In the genomic region with DNA sequence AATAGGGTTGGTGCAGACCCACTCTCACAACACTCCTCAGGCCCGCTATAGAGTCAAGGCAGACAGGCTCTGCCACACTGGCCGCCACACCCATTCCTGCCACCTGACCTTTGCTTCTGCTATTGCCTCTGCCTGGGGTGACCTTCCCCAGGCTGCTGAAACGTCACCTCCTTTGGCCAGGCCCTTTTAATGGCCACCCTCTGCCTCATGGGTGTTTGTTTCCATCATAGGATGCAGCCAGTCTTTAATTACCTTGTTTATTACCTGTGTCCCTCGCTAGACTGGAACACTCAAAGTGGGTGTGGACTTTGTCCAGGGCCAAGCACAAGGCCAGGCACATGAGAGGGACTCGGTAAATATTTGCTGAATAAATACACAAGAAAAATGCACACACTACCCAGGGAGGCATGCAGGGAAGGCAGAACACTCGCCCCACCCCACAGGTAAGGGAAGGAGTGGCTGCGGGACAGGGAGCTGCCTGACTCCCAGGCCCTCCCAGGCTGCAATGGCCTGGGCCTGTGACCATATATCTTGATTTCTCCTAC, we compare ENCODE assay signal across 12 cellular contexts. TPM values are rescaled to one million over a fixed set of nuclear protein-coding genes. Genes with fewer than 3 reads are reported as not detected.
DNase-seq lines count a peak whose midpoint lies in the region; ATAC-seq and TF ChIP-seq lines count a peak whose summit lies in the region.
"Had no signal": no experiment of that assay in that cellular context is flagged by ENCODE, and none has a peak within 500 bp of the region (broad histone marks: within the 10 kb centered on the region; RNA-seq: fewer than 3 reads in every experiment).

No MANE protein-coding gene starts in this region.

- WGBS in mammary epithelial cell (ENCODE audit: low coverage, missing lambda C conversion rate) = 95% methylated on average over 7 of the region's 7 CpGs
- WGBS in urinary bladder = 81% methylated on average over 7 of the region's 7 CpGs

- TF ChIP-seq CTCF in MCF 10A (IDR thresholded peaks at IDR 0.05; ENCODE audit: unreplicated experiment) (no peak), mammary epithelial cell (conservative IDR thresholded peaks at IDR 0.05 in 1 of 2, IDR thresholded peaks at IDR 0.05 in 1 of 2; ENCODE audit: extremely low read depth in 1 of 2, insufficient read depth in 1 of 2, low read depth in 1 of 2, low read length in 2 of 2) (no peak)

- in situ Hi-C loops in mammary epithelial cell (cut with MboI; ENCODE audit: low sequenced_read_pairs in 2 of 2) = loop anchor here (5.0 to 10.0 kb wide), 3 partner anchors 42 to 115 kb away; a partner anchor contains a TSS
- in situ Hi-C loops in HAP-1 (cut with MboI; ENCODE audit: low sequenced_read_pairs) = loop anchor here (5.0 kb wide), 1 partner anchor 42 kb away; no protein-coding TSS in a partner anchor

- peaks cover 33% of the 10 kb centered on the region for H3K4me1 Mint-ChIP-seq in MCF 10A (ENCODE audit: insufficient read depth, unreplicated experiment)

- H3K27me3 ChIP-seq in mammary epithelial cell (ENCODE audit: insufficient read depth, low read length) = no peaks in the 10 kb centered on the region
- no peaks in the 10 kb centered on the region for H3K27me3 ChIP-seq in mucosa of rectum (ENCODE audit: control insufficient read depth in 2 of 2, insufficient read depth in 2 of 2, low read length in 2 of 2)
- H3K27me3 ChIP-seq in HAP-1 (ENCODE audit: low read depth) = no peaks in the 10 kb centered on the region

- H3K9me3 ChIP-seq in mammary epithelial cell (replicated peaks; ENCODE audit: insufficient read depth, low read length) (no peaks in the 10 kb centered on the region), mucosa of rectum (ENCODE audit: control insufficient read depth in 2 of 2, low read length in 2 of 2) (no peaks in the 10 kb centered on the region), HAP-1 (no peaks in the 10 kb centered on the region)

- H3K4me3 ChIP-seq in mammary epithelial cell (replicated peaks in 1 of 3; ENCODE audit: insufficient read depth in 1 of 3, low read depth in 2 of 3, low read length in 3 of 3) (no peak overlapping the region), mucosa of rectum (ENCODE audit: low read length in 2 of 2) (peak overlapping the region in 1 of 2 donors; percentile 54), urinary bladder (ENCODE audit: low read depth, low read length) (no peak overlapping the region), HAP-1 (no peak overlapping the region)

- no peaks in the 10 kb centered on the region for H3K27me3 Mint-ChIP-seq in MCF 10A (ENCODE audit: insufficient read depth, unreplicated experiment)

- ATAC-seq in activated naive CD4-positive, alpha-beta T cell treated with anti-CD3 and anti-CD28 coated beads, Interleukin-2, amount 50 U/mL, for 72 hours = no peak

- no peaks in the 10 kb centered on the region for H4K20me1 ChIP-seq in mammary epithelial cell (ENCODE audit: insufficient read depth, low read length)

- no peak for DNase-seq in MCF 10A (ENCODE audit: unreplicated experiment)
- no peak for DNase-seq in mammary epithelial cell
- no peak for DNase-seq in activated naive CD4-positive, alpha-beta T cell treated with anti-CD3 and anti-CD28 coated beads, Interleukin-2, amount 50 U/mL, for 72 hours (ENCODE audit: low spot score in 2 of 2)
- no peak for DNase-seq in HAP-1 (ENCODE audit: low spot score in 2 of 2)
- DNase-seq in GF-D8 (lab: John Stamatoyannopoulos, UW) = no peak
- DNase-seq in D341Med (ENCODE audit: low spot score) = no peak
- DNase-seq: caudate nucleus, foreskin fibroblast, NCI-H2171 treated with DMSO at 0.1 percent for 48 hours, SHP77 had no signal

- H3K27ac Mint-ChIP-seq in MCF 10A (ENCODE audit: low read depth, unreplicated experiment) = peak overlapping the region; percentile 64
- peak overlapping the region; percentile 58 to 93 for H3K27ac Mint-ChIP-seq in activated naive CD4-positive, alpha-beta T cell treated with anti-CD3 and anti-CD28 coated beads, Interleukin-2, amount 50 U/mL, for 72 hours

- H3K4me2 ChIP-seq in mammary epithelial cell (ENCODE audit: insufficient read depth, low read depth, low read length) = no peak overlapping the region

- H3K27ac ChIP-seq in mammary epithelial cell (ENCODE audit: insufficient read depth, low read depth, low read length) (no peak overlapping the region), mucosa of rectum (ENCODE audit: low read depth in 2 of 2, low read length in 2 of 2) (peak overlapping the region; percentile 93 to 94), urinary bladder (ENCODE audit: low read depth) (peak overlapping the region; percentile 30)

- H3K36me3 ChIP-seq in mammary epithelial cell (ENCODE audit: insufficient read depth, low read length) (peaks cover 7% of the 10 kb centered on the region), mucosa of rectum (ENCODE audit: control insufficient read depth in 2 of 2, insufficient read depth in 2 of 2, low read length in 2 of 2) (peaks cover 0 to under 1% of the 10 kb centered on the region in 2 donors), urinary bladder (ENCODE audit: insufficient read depth) (no peaks in the 10 kb centered on the region), HAP-1 (replicated peaks) (peaks cover 32% of the 10 kb centered on the region)

- H3K9ac ChIP-seq in mammary epithelial cell (ENCODE audit: insufficient read depth, low read length) (no peak overlapping the region), mucosa of rectum (ENCODE audit: low read depth in 1 of 2, low read length in 2 of 2) (peak overlapping the region; percentile 85 to 96)

- dilution Hi-C loops in mammary epithelial cell (cut with HindIII; ENCODE audit: low sequenced_read_pairs) = no loop called here

- H3K4me3 Mint-ChIP-seq in MCF 10A (ENCODE audit: unreplicated experiment) = no peak overlapping the region

- POLR2A ChIA-PET in MCF 10A (lab: Yijun Ruan, JAX) = interaction anchor here (5.2 kb wide), 1 partner anchor 39 kb away, joined by 175 read pairs; a partner anchor contains a TSS

- H3K4me1 ChIP-seq in mammary epithelial cell (ENCODE audit: insufficient read depth, low read length) (peaks cover 16% of the 10 kb centered on the region), mucosa of rectum (ENCODE audit: control insufficient read depth in 2 of 2, insufficient read depth in 2 of 2, low read length in 2 of 2) (peaks cover 53 to 59% of the 10 kb centered on the region in 2 donors), urinary bladder (ENCODE audit: insufficient read depth) (peaks cover 3% of the 10 kb centered on the region), HAP-1 (peaks cover 12% of the 10 kb centered on the region)

- H3K36me3 Mint-ChIP-seq in MCF 10A (ENCODE audit: insufficient read depth, unreplicated experiment) = peaks cover 17% of the 10 kb centered on the region
- H3K36me3 Mint-ChIP-seq in activated naive CD4-positive, alpha-beta T cell treated with anti-CD3 and anti-CD28 coated beads, Interleukin-2, amount 50 U/mL, for 72 hours = peaks cover 32 to 35% of the 10 kb centered on the region in 2 donors

- H2AFZ ChIP-seq in mammary epithelial cell (ENCODE audit: low read depth, low read length) = no peak overlapping the region

- BruUV-seq in MCF 10A (replicated peaks; lab: Mats Ljungman, UMichigan) = no TSS peak
- BruUV-seq in mammary epithelial cell (replicated peaks; lab: Mats Ljungman, UMichigan) = no TSS peak

- peaks cover 49% of the 10 kb centered on the region for H3K79me2 ChIP-seq in mammary epithelial cell (ENCODE audit: insufficient read depth, low read length)

- no peaks in the 10 kb centered on the region for H3K9me3 Mint-ChIP-seq in MCF 10A (ENCODE audit: unreplicated experiment)
- no peaks in the 10 kb centered on the region for H3K9me3 Mint-ChIP-seq in activated naive CD4-positive, alpha-beta T cell treated with anti-CD3 and anti-CD28 coated beads, Interleukin-2, amount 50 U/mL, for 72 hours

- CTCF ChIA-PET in MCF 10A (lab: Yijun Ruan, JAX) = interaction anchor here (1.1 to 4.0 kb wide), 3 partner anchors 40 to 93 kb away, joined by 4 to 40 read pairs (median 5); no protein-coding TSS in a partner anchor
- CTCF ChIA-PET in mammary epithelial cell (lab: Charles Lee; ENCODE audit: low non-redundant PET) = no interaction called here

- intact Hi-C loops in MCF 10A (cut with micrococcal nuclease) = loop anchor here (10.0 kb wide), 1 partner anchor 205 kb away; no protein-coding TSS in a partner anchor
- intact Hi-C loops in mammary epithelial cell (cut with micrococcal nuclease) = no loop called here

RNA-seq across cellular contexts. Expression of a gene that starts 3.2 kb away (rescaled TPM):
- total RNA-seq in MCF 10A (2022) (172 and 193 TPM in 2 replicates), mammary epithelial cell (100 to 1,000 TPM; 127 to 182 TPM), urinary bladder (56.5 TPM)
- polyA plus RNA-seq in mammary epithelial cell (215 TPM), urinary bladder (97.5 TPM)
- 63.3 TPM for polyA minus RNA-seq in mammary epithelial cell
- total RNA-seq in activated naive CD4-positive, alpha-beta T cell treated with anti-CD3 and anti-CD28 coated beads, Interleukin-2, amount 50 U/mL, for 72 hours = 100 to 1,000 TPM; 280 to 379 TPM

RNA-seq across cellular contexts. Expression of a gene that starts 20.7 kb away (rescaled TPM):
- 6.5 and 11.9 TPM in 2 replicates for total RNA-seq in MCF 10A (2022)
- total RNA-seq in mammary epithelial cell = 10 to 100 TPM; 16.3 to 18.7 TPM
- 4.5 TPM for polyA plus RNA-seq in mammary epithelial cell
- polyA minus RNA-seq in mammary epithelial cell = 7.3 TPM
- total RNA-seq in activated naive CD4-positive, alpha-beta T cell treated with anti-CD3 and anti-CD28 coated beads, Interleukin-2, amount 50 U/mL, for 72 hours = 10 to 100 TPM; 38.3 to 47.2 TPM
- total RNA-seq in urinary bladder = 13.9 TPM
- polyA plus RNA-seq in urinary bladder = 19.0 TPM

RNA-seq across cellular contexts. Expression of a gene that starts 38.2 kb away (rescaled TPM):
- 120 and 123 TPM in 2 replicates for total RNA-seq in MCF 10A (2022)
- total RNA-seq in mammary epithelial cell = 10 to 100 TPM; 59.6 to 74.0 TPM
- polyA plus RNA-seq in mammary epithelial cell = 30.0 TPM
- polyA minus RNA-seq in mammary epithelial cell = 4.4 TPM
- total RNA-seq in activated naive CD4-positive, alpha-beta T cell treated with anti-CD3 and anti-CD28 coated beads, Interleukin-2, amount 50 U/mL, for 72 hours = 100 to 1,000 TPM; 213 to 255 TPM
- total RNA-seq in urinary bladder = 59.5 TPM
- polyA plus RNA-seq in urinary bladder = 473 TPM

RNA-seq across cellular contexts. Expression of a gene that starts 45.4 kb away (rescaled TPM):
- total RNA-seq in MCF 10A (2022) (0.26 and 0.42 TPM in 2 replicates), mammary epithelial cell (under 1 TPM; 0.19 to 0.50 TPM), urinary bladder (1.3 TPM)
- polyA plus RNA-seq in mammary epithelial cell (0.03 TPM), urinary bladder (1.8 TPM)
- polyA minus RNA-seq in mammary epithelial cell = not detected
- 1 to 10 TPM in 1 of 2 donors, under 1 TPM in 1; 0.45 to 1.5 TPM for total RNA-seq in activated naive CD4-positive, alpha-beta T cell treated with anti-CD3 and anti-CD28 coated beads, Interleukin-2, amount 50 U/mL, for 72 hours
